In genomic region chr1:108877858-108878257, GRCh38 we compare ENCODE assay signal across 8 cellular contexts. TPM values are rescaled to one million over a fixed set of nuclear protein-coding genes. Genes with fewer than 3 reads are reported as not detected.
A peak's percentile ranks its signal among the peaks of the same experiment; 100 is the strongest.
DNase-seq lines count a peak whose midpoint lies in the region; ATAC-seq and TF ChIP-seq lines count a peak whose summit lies in the region.

No MANE protein-coding gene starts in this region.

- peaks cover 14% of the 10 kb centered on the region for H3K27me3 Mint-ChIP-seq in activated T-cell treated with anti-CD3 and anti-CD28 coated beads, Interleukin-2, amount 50 U/mL, for 24 hours
- peaks cover 4% of the 10 kb centered on the region for H3K27me3 Mint-ChIP-seq in progenitor cell of endocrine pancreas

- H3K36me3 Mint-ChIP-seq in activated T-cell treated with anti-CD3 and anti-CD28 coated beads, Interleukin-2, amount 50 U/mL, for 24 hours (ENCODE audit: low read depth), result peaks cover 2% of the 10 kb centered on the region
- H3K36me3 Mint-ChIP-seq in progenitor cell of endocrine pancreas (ENCODE audit: insufficient read depth), result no peaks in the 10 kb centered on the region

- peaks cover 32% of the 10 kb centered on the region for H3K4me1 ChIP-seq in RWPE2 (ENCODE audit: insufficient read depth, poor library complexity, severe bottlenecking)
- H3K4me1 ChIP-seq in esophagus squamous epithelium, result peaks cover 7 to 59% (median 20%) of the 10 kb centered on the region in 3 donors

- peak overlapping the region; percentile 88 for H3K4me3 Mint-ChIP-seq in activated T-cell treated with anti-CD3 and anti-CD28 coated beads, Interleukin-2, amount 50 U/mL, for 24 hours
- H3K4me3 Mint-ChIP-seq in progenitor cell of endocrine pancreas (ENCODE audit: low read depth), result peak overlapping the region; percentile 92

- no peaks in the 10 kb centered on the region for H3K9me3 ChIP-seq in RWPE2 (ENCODE audit: severe bottlenecking)
- no peaks in the 10 kb centered on the region for H3K9me3 ChIP-seq in esophagus squamous epithelium

- TF ChIP-seq CTCF in RWPE2 (IDR thresholded peaks at IDR 0.05; ENCODE audit: poor library complexity, severe bottlenecking), result no peak
- no peak for TF ChIP-seq CTCF in esophagus squamous epithelium (IDR thresholded peaks at IDR 0.05)
- TF ChIP-seq CTCF in progenitor cell of endocrine pancreas (IDR thresholded peaks at IDR 0.05; ENCODE audit: unreplicated experiment), result no peak

- peak overlapping the region; percentile 68 for H3K4me3 ChIP-seq in RWPE2 (ENCODE audit: severe bottlenecking)
- H3K4me3 ChIP-seq in esophagus squamous epithelium, result peak overlapping the region; percentile 85 to 97 (median 88)

- ATAC-seq in RWPE2 (ENCODE audit: low read depth) (0 out of 3 replicates have a peak, but pooled peaks have one; percentile 14), HG03139 (IDR thresholded peaks at IDR 0.05; ENCODE audit: unreplicated experiment) (no peak), GM19023 (IDR thresholded peaks at IDR 0.05; ENCODE audit: unreplicated experiment) (no peak), GM21825 (IDR thresholded peaks at IDR 0.05; ENCODE audit: unreplicated experiment) (no peak)

- no peak for DNase-seq in activated T-cell treated with anti-CD3 and anti-CD28 coated beads, Interleukin-2, amount 50 U/mL, for 24 hours
- no peak for DNase-seq in activated T-cell treated with anti-CD3 and anti-CD28 coated beads for 4 hours
- no peak for DNase-seq in RWPE2 (ENCODE audit: low spot score)
- DNase-seq in esophagus squamous epithelium (lab: John Stamatoyannopoulos, UW), result no peak
- DNase-seq in progenitor cell of endocrine pancreas (ENCODE audit: low spot score, unreplicated experiment), result no peak

- H3K27ac ChIP-seq in RWPE2 (ENCODE audit: poor library complexity, severe bottlenecking), result peak overlapping the region; percentile 70
- H3K27ac ChIP-seq in esophagus squamous epithelium, result peak overlapping the region; percentile 92 to 95 (median 93)

- H3K9me3 Mint-ChIP-seq in activated T-cell treated with anti-CD3 and anti-CD28 coated beads, Interleukin-2, amount 50 U/mL, for 24 hours, result no peaks in the 10 kb centered on the region
- no peaks in the 10 kb centered on the region for H3K9me3 Mint-ChIP-seq in progenitor cell of endocrine pancreas (ENCODE audit: low read depth)

- 0 to 13% methylated on average over 8 of the region's 8 CpGs for WGBS in esophagus squamous epithelium, 2 donors

- H3K4me1 Mint-ChIP-seq in activated T-cell treated with anti-CD3 and anti-CD28 coated beads, Interleukin-2, amount 50 U/mL, for 24 hours (ENCODE audit: low read depth), result peaks cover 14% of the 10 kb centered on the region
- peaks cover 6% of the 10 kb centered on the region for H3K4me1 Mint-ChIP-seq in progenitor cell of endocrine pancreas (ENCODE audit: low read depth)

- intact Hi-C loops in esophagus squamous epithelium (cut with DNase I), result no loop called here

- TF ChIP-seq POLR2A in esophagus squamous epithelium (IDR thresholded peaks at IDR 0.05), result no peak

- H3K27me3 ChIP-seq in RWPE2 (ENCODE audit: insufficient read depth, poor library complexity, severe bottlenecking), result no peaks in the 10 kb centered on the region
- H3K27me3 ChIP-seq in esophagus squamous epithelium, result no peaks in the 10 kb centered on the region

- H3K36me3 ChIP-seq in RWPE2 (ENCODE audit: low read depth), result peaks cover 10% of the 10 kb centered on the region
- H3K36me3 ChIP-seq in esophagus squamous epithelium, result no peaks in the 10 kb centered on the region

- no peak overlapping the region for H3K27ac Mint-ChIP-seq in activated T-cell treated with anti-CD3 and anti-CD28 coated beads, Interleukin-2, amount 50 U/mL, for 24 hours
- H3K27ac Mint-ChIP-seq in progenitor cell of endocrine pancreas, result peak overlapping the region; percentile 93

RNA-seq across cellular contexts. Expression of gene GPSM2, which starts 1.1 kb away (rescaled TPM):
- total RNA-seq in esophagus squamous epithelium (10 to 100 TPM; 57.3 to 89.6 (median 82.1) TPM), progenitor cell of endocrine pancreas (12.4 and 14.8 TPM in 2 replicates)

RNA-seq across cellular contexts. Expression of gene AKNAD1, which starts 21.0 kb away (rescaled TPM):
- 1 to 10 TPM in 2 of 4 donors, under 1 TPM in 1, not detected in 1; 0.09 to 4.8 (median 2.6) TPM for total RNA-seq in esophagus squamous epithelium
- not detected in 2 replicates for total RNA-seq in progenitor cell of endocrine pancreas
